1 cellular context compared by ENCODE assay signal in genomic region chr2:196821195-196821594, GRCh38.
TF ChIP-seq lines count a peak whose summit lies in the region.

No MANE protein-coding gene starts in this region.

TF ChIP-seq in IMR-90, 13 proteins besides CTCF, POLR2A, EP300 and RAD21:
- TF ChIP-seq FOS (IDR thresholded peaks at IDR 0.05; ENCODE audit: low read depth, low read length), result peak; percentile 27; the same call in 1 of the 2 replicates
- no peak for TF ChIP-seq RCOR1 (IDR thresholded peaks at IDR 0.05; ENCODE audit: insufficient replicate concordance, low read length)
TF ChIP-seq in IMR-90: peak in this region for 1.
